In genomic region chr12:49868952-49869815, GRCh38 we compare ENCODE assay signal across 9 cellular contexts. TPM values are rescaled to one million over a fixed set of nuclear protein-coding genes. Genes with fewer than 3 reads are reported as not detected.
DNase-seq lines count a peak whose midpoint lies in the region; ATAC-seq and TF ChIP-seq lines count a peak whose summit lies in the region.
"Had no signal": no experiment of that assay in that cellular context is flagged by ENCODE, and none has a peak within 500 bp of the region (broad histone marks: within the 10 kb centered on the region; RNA-seq: fewer than 3 reads in every experiment).

No MANE protein-coding gene starts in this region.

- in situ Hi-C loops in transverse colon (cut with MboI; ENCODE audit: low pct_ligation_motif_present in 1 of 4, low pct_unique_long_range_greater_than_20kb in 1 of 4, low sequenced_read_pairs in 3 of 4) (loop anchor here in 2 of 4 donors (25.0 kb wide), 1 partner anchor 193 kb away; the partner anchor contains the start of gene ASIC1 (in 2 of the 2)), GM13977 (cut with MboI; ENCODE audit: low pct_unique_long_range_greater_than_20kb, low sequenced_read_pairs, unreplicated experiment) (no loop called here)

- peak; percentile 15 for ATAC-seq in left lobe of liver
- no peak for ATAC-seq in T-cell (replicated peaks in 1 of 4)

- TF ChIP-seq CTCF in transverse colon (IDR thresholded peaks at IDR 0.05) (no peak), GM13977 (IDR thresholded peaks at IDR 0.05; ENCODE audit: extremely low read depth, insufficient read depth, missing control alignments) (no peak)

- no peaks in the 10 kb centered on the region for H3K9me3 Mint-ChIP-seq in T-cell
- H3K9me3 Mint-ChIP-seq: dendritic cell treated with granulocyte-macrophage colony-stimulating factor and Interleukin-4, amounts not matched to agents 40 ng/mL and 50 ng/mL, for 4 days had no signal

- TF ChIP-seq EP300 in transverse colon (IDR thresholded peaks at IDR 0.05; ENCODE audit: low read depth): no peak

- no peaks in the 10 kb centered on the region for H3K27me3 ChIP-seq in transverse colon

- peaks cover 4 to 5% of the 10 kb centered on the region in 2 donors for H3K27me3 Mint-ChIP-seq in T-cell

- H3K27ac ChIP-seq in transverse colon: peak overlapping the region; percentile 21 to 57 (median 48)

- H3K4me3 Mint-ChIP-seq in T-cell: no peak overlapping the region
- H3K4me3 Mint-ChIP-seq: dendritic cell treated with granulocyte-macrophage colony-stimulating factor and Interleukin-4, amounts not matched to agents 40 ng/mL and 50 ng/mL, for 4 days had no signal

- no peaks in the 10 kb centered on the region for H3K36me3 ChIP-seq in transverse colon

- TF ChIP-seq POLR2A in transverse colon (IDR thresholded peaks at IDR 0.05): no peak

- POLR2A ChIA-PET in T-cell (lab: Charles Lee): no interaction called here

- WGBS in transverse colon (ENCODE audit: low coverage in 1 of 2), 2 donors: 36 to 40% methylated on average over 1 to 16 of the region's 16 CpGs

- H3K36me3 Mint-ChIP-seq in T-cell: no peaks in the 10 kb centered on the region

- CTCF ChIA-PET in T-cell (lab: Charles Lee): interaction anchor here in 1 of 2 donors (1.1 kb wide), 1 partner anchor 18 kb away, joined by 4 read pairs; no protein-coding TSS in a partner anchor

- no peak overlapping the region for H3K4me3 ChIP-seq in transverse colon

- H3K4me1 Mint-ChIP-seq in T-cell: peaks cover 0 to 2% (median 0%) of the 10 kb centered on the region in 3 donors

- intact Hi-C loops in transverse colon (cut with DNase I; ENCODE audit: low total_unique reads): no loop called here

- peaks cover 3 to 19% (median 7%) of the 10 kb centered on the region in 4 donors for H3K4me1 ChIP-seq in transverse colon

- DNase-seq in EL (peak; percentile 96), NCI-H2171 (lab: John Stamatoyannopoulos, UW) (peak; percentile 92), cerebellar cortex (ENCODE audit: low spot score) (peak; percentile 84), left lobe of liver (ENCODE audit: low spot score) (no peak), transverse colon (peak; percentile 46), epidermal melanocyte (ENCODE audit: insufficient read length, low spot score) (no peak), T-cell (no peak), GM13977 (ENCODE audit: low spot score) (no peak)

- H3K27ac Mint-ChIP-seq in T-cell: no peak overlapping the region
- H3K27ac Mint-ChIP-seq: dendritic cell treated with granulocyte-macrophage colony-stimulating factor and Interleukin-4, amounts not matched to agents 40 ng/mL and 50 ng/mL, for 4 days had no signal

- H3K9me3 ChIP-seq in transverse colon: no peaks in the 10 kb centered on the region

RNA-seq across cellular contexts. Expression of gene BCDIN3D, which starts 26.3 kb away (rescaled TPM):
- total RNA-seq in left lobe of liver (3.2 TPM), transverse colon (1 to 10 TPM in 3 of 4 donors, under 1 TPM in 1; 0.20 to 2.4 (median 2.0) TPM), T-cell (10 to 100 TPM in 3 of 5 donors, 1 to 10 TPM in 2; 4.7 to 12.8 (median 12.3) TPM)

RNA-seq across cellular contexts. Expression of gene FAIM2, which starts 34.5 kb away (rescaled TPM):
- total RNA-seq in left lobe of liver (not detected), transverse colon (1 to 10 TPM; 1.5 to 2.8 (median 2.5) TPM), T-cell (under 1 TPM in 2 of 5 donors, not detected in 3; 0.25 to 0.30 TPM)

RNA-seq across cellular contexts. Expression of gene NCKAP5L, which starts 41.0 kb away (rescaled TPM):
- total RNA-seq in left lobe of liver: 11.3 TPM
- 1 to 10 TPM; 3.4 to 5.1 (median 4.2) TPM for total RNA-seq in transverse colon
- total RNA-seq in T-cell: 10 to 100 TPM; 11.1 to 12.9 (median 12.6) TPM

Comparison
In these comparisons a context has a peak if more than half of its experiments do, and no peak if none do; other contexts are left out.
1. DNase-seq: peak in EL (single experiment), NCI-H2171 (single experiment), cerebellar cortex (single experiment) and transverse colon (single experiment); none in left lobe of liver (single experiment), epidermal melanocyte (single experiment), T-cell (0 of 34) and GM13977 (single experiment).